Comparison of ENCODE assay signal across 18 cellular contexts in the genomic region with DNA sequence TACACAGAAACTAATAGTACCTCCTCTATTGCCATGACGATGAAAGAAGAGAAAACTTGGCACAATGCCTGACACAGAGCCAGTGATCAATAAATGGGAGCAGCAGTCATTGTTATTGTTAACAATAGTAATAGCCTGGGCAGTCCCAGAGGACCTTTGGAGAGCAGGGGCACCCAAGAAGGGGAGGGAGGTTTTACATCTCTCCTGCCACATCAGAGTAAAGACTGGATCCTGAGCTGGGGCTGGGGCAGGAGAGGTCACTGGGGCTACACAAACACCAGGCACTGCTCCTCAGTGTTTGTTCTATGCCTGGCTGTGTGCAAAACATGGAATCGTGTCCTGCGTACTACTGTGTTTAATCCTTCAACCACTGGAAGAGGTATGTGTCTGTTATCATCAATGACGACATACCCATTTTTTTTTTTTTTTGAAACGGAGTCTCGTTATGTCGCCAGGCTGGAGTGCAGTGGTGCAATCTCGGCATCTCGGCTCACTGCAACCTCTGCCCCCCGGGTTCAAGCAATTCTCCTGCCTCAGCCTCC. TPM values are rescaled to one million over a fixed set of nuclear protein-coding genes. Genes with fewer than 3 reads are reported as not detected.
DNase-seq lines count a peak whose midpoint lies in the region; ATAC-seq, FAIRE-seq and TF ChIP-seq lines count a peak whose summit lies in the region.
"Had no signal": no experiment of that assay in that cellular context is flagged by ENCODE, and none has a peak within 500 bp of the region (broad histone marks: within the 10 kb centered on the region; RNA-seq: fewer than 3 reads in every experiment).

No MANE protein-coding gene starts in this region.

- peak overlapping the region; percentile 45; the same call in 1 of the 2 replicates for H3K27ac ChIP-seq in BLaER1
- H3K27ac ChIP-seq in mesenchymal stem cell (ENCODE audit: low read length, poor library complexity, severe bottlenecking), result no peak overlapping the region
- H3K27ac ChIP-seq: left ventricle myocardium inferior, testis had no signal

- H3K36me3 ChIP-seq in BLaER1, result no peaks in the 10 kb centered on the region
- H3K36me3 ChIP-seq in mesenchymal stem cell (ENCODE audit: control insufficient read depth in 1 of 2, insufficient read depth in 2 of 2, low read depth in 1 of 2, low read length in 2 of 2), result no peaks in the 10 kb centered on the region
- H3K36me3 ChIP-seq: left ventricle myocardium inferior had no signal

- H3K23ac ChIP-seq in mesenchymal stem cell (ENCODE audit: low read length in 2 of 2), result no peak overlapping the region

- H2BK12ac ChIP-seq in mesenchymal stem cell (ENCODE audit: low read length in 2 of 2), result peak overlapping the region; percentile 11 to 32

- WGBS in mesenchymal stem cell, result 86% methylated on average over 10 of the region's 10 CpGs

- H4K8ac ChIP-seq in mesenchymal stem cell (ENCODE audit: low read length), result no peak overlapping the region

- no peaks in the 10 kb centered on the region for H4K20me1 ChIP-seq in BLaER1

- no peak overlapping the region for H4K91ac ChIP-seq in mesenchymal stem cell (ENCODE audit: low read length)

- H3K27me3 ChIP-seq in BLaER1 (no peaks in the 10 kb centered on the region), mesenchymal stem cell (ENCODE audit: control insufficient read depth in 1 of 2, insufficient read depth in 1 of 2, low read length in 2 of 2) (no peaks in the 10 kb centered on the region)
- H3K27me3 ChIP-seq: testis had no signal

- TF ChIP-seq CTCF in WTC11 (IDR thresholded peaks at IDR 0.05), result no peak

- H3K9ac ChIP-seq in BLaER1 (0 out of 2 replicates have a peak overlapping the region, but pooled peaks have one; percentile 18), mesenchymal stem cell (ENCODE audit: low read length) (no peak overlapping the region)

- H3K18ac ChIP-seq in mesenchymal stem cell (ENCODE audit: low read depth in 1 of 2, low read length in 2 of 2), result no peak overlapping the region

- POLR2A ChIA-PET in WTC11 (lab: Charles Lee), result no interaction called here

- H3K27ac Mint-ChIP-seq in WTC11, result no peak overlapping the region
- H3K27ac Mint-ChIP-seq: activated B cell treated with CpG ODN at 0.5 μM for 24 hours; activated CD8-positive, alpha-beta memory T cell treated with anti-CD3 and anti-CD28 coated beads, Interleukin-2, amount 10 ng/mL, durations not matched to agents 7 days and 5 days; naive thymus-derived CD4-positive, alpha-beta T cell had no signal

- H3K36me3 Mint-ChIP-seq in WTC11, result no peaks in the 10 kb centered on the region
- H3K36me3 Mint-ChIP-seq: activated CD8-positive, alpha-beta memory T cell treated with anti-CD3 and anti-CD28 coated beads, Interleukin-2, amount 10 ng/mL, durations not matched to agents 7 days and 5 days; brain; naive thymus-derived CD4-positive, alpha-beta T cell had no signal

- H3K4me3 Mint-ChIP-seq in WTC11, result no peak overlapping the region
- H3K4me3 Mint-ChIP-seq: activated B cell treated with CpG ODN at 0.5 μM for 24 hours; activated CD8-positive, alpha-beta memory T cell treated with anti-CD3 and anti-CD28 coated beads, Interleukin-2, amount 10 ng/mL, durations not matched to agents 7 days and 5 days; brain; naive thymus-derived CD4-positive, alpha-beta T cell had no signal

- CTCF ChIA-PET in WTC11 (lab: Charles Lee), result interaction anchor here (0.6 to 1.4 kb wide), 3 partner anchors 26 to 100 kb away, joined by 3 read pairs; no protein-coding TSS in a partner anchor

- H3K9me3 ChIP-seq in BLaER1, result no peaks in the 10 kb centered on the region
- H3K9me3 ChIP-seq in mesenchymal stem cell (ENCODE audit: control insufficient read depth, low read length), result no peaks in the 10 kb centered on the region
- H3K9me3 ChIP-seq: left ventricle myocardium inferior, testis had no signal

- H3K4me1 ChIP-seq in BLaER1 (peaks cover 17% of the 10 kb centered on the region), mesenchymal stem cell (ENCODE audit: control insufficient read depth, insufficient read depth, low read depth, low read length) (peaks cover 2% of the 10 kb centered on the region)
- H3K4me1 ChIP-seq: left ventricle myocardium inferior, testis had no signal

- ATAC-seq in HG03159 (IDR thresholded peaks at IDR 0.05; ENCODE audit: unreplicated experiment) (no peak), GM21723 (IDR thresholded peaks at IDR 0.05; ENCODE audit: unreplicated experiment) (no peak), WTC11 (no peak)
- ATAC-seq: activated CD8-positive, alpha-beta memory T cell treated with anti-CD3 and anti-CD28 coated beads, Interleukin-2, amount 10 ng/mL, durations not matched to agents 7 days and 5 days; naive thymus-derived CD4-positive, alpha-beta T cell had no signal

- peak overlapping the region; percentile 67 for H3K4me2 ChIP-seq in BLaER1
- H3K4me2 ChIP-seq in mesenchymal stem cell (ENCODE audit: low read length, poor library complexity, severe bottlenecking), result no peak overlapping the region

- peaks cover 4% of the 10 kb centered on the region for H3K9me3 Mint-ChIP-seq in WTC11
- H3K9me3 Mint-ChIP-seq: activated B cell treated with CpG ODN at 0.5 μM for 24 hours; brain; naive thymus-derived CD4-positive, alpha-beta T cell had no signal

- H3K79me1 ChIP-seq in mesenchymal stem cell (replicated peaks; ENCODE audit: low read length, poor library complexity, severe bottlenecking), result no peaks in the 10 kb centered on the region

- H2BK15ac ChIP-seq in mesenchymal stem cell (ENCODE audit: low read depth, poor library complexity, severe bottlenecking), result no peak overlapping the region

- H3K4me3 ChIP-seq in BLaER1, result no peak overlapping the region
- no peak overlapping the region for H3K4me3 ChIP-seq in mesenchymal stem cell (ENCODE audit: insufficient read depth in 1 of 2, low read depth in 1 of 2, low read length in 2 of 2)
- H3K4me3 ChIP-seq: left ventricle myocardium inferior, testis had no signal

- no peak overlapping the region for H2AFZ ChIP-seq in mesenchymal stem cell (ENCODE audit: low read depth, low read length)

- FAIRE-seq in frontal cortex (lab: Jason Lieb, UNC), result no peak

- H3K14ac ChIP-seq in mesenchymal stem cell (ENCODE audit: low read length in 2 of 2), result no peak overlapping the region

- H2AK5ac ChIP-seq in mesenchymal stem cell (ENCODE audit: low read length, severe bottlenecking), result no peak overlapping the region

- H3K4me1 Mint-ChIP-seq in WTC11, result peaks cover 23% of the 10 kb centered on the region
- H3K4me1 Mint-ChIP-seq: activated B cell treated with CpG ODN at 0.5 μM for 24 hours; activated CD8-positive, alpha-beta memory T cell treated with anti-CD3 and anti-CD28 coated beads, Interleukin-2, amount 10 ng/mL, durations not matched to agents 7 days and 5 days had no signal

- DNase-seq in HT-29 (ENCODE audit: low spot score) (peak; percentile 72), NCI-H748 treated with DMSO at 0.1 percent for 48 hours (lab: John Stamatoyannopoulos, UW) (peak; percentile 83), mesenchymal stem cell (peak; percentile 42), WTC11 (ENCODE audit: low spot score) (no peak), frontal cortex (ENCODE audit: low spot score in 2 of 2) (no peak)
- DNase-seq: activated B cell treated with CpG ODN at 0.5 μM for 24 hours; activated CD8-positive, alpha-beta memory T cell treated with anti-CD3 and anti-CD28 coated beads, Interleukin-2, amount 10 ng/mL, durations not matched to agents 7 days and 5 days; activated naive CD4-positive, alpha-beta T cell; left ventricle myocardium inferior; naive thymus-derived CD4-positive, alpha-beta T cell; NCI-H524 treated with DMSO at 0.1 percent for 48 hours; stimulated activated CD4-positive, alpha-beta T cell treated with anti-CD3 and anti-CD28 coated beads, Interleukin-1b, Interleukin-23, amount 100 ng/mL, for 48 hours; testis had no signal

- H2BK5ac ChIP-seq in mesenchymal stem cell (ENCODE audit: low read depth, low read length, poor library complexity, severe bottlenecking), result no peak overlapping the region

- H3K4ac ChIP-seq in mesenchymal stem cell (ENCODE audit: low read depth in 1 of 2, low read length in 2 of 2), result no peak overlapping the region

- no peak overlapping the region for H2BK120ac ChIP-seq in mesenchymal stem cell (ENCODE audit: low read depth, low read length)

- peaks cover 2% of the 10 kb centered on the region; the same call in 1 of the 2 replicates for H3K27me3 Mint-ChIP-seq in WTC11 (ENCODE audit: low read depth)

TF ChIP-seq in WTC11, 78 proteins besides CTCF, POLR2A, EP300 and RAD21 (continues in another document):
- TF ChIP-seq EMX1 (CRISPR knock-in tag; IDR thresholded peaks at IDR 0.05) (no peak), RORB (CRISPR knock-in tag; IDR thresholded peaks at IDR 0.05) (no peak), JUN (CRISPR knock-in tag; IDR thresholded peaks at IDR 0.05) (no peak), SP1 (CRISPR knock-in tag; conservative IDR thresholded peaks at IDR 0.05) (no peak), KAT7 (CRISPR knock-in tag; IDR thresholded peaks at IDR 0.05; ENCODE audit: borderline replicate concordance) (no peak), ZNF219 (CRISPR knock-in tag; IDR thresholded peaks at IDR 0.05; ENCODE audit: borderline replicate concordance) (no peak), OVOL2 (CRISPR knock-in tag; IDR thresholded peaks at IDR 0.05; ENCODE audit: borderline replicate concordance) (no peak)
- TF ChIP-seq, protein P1, sequence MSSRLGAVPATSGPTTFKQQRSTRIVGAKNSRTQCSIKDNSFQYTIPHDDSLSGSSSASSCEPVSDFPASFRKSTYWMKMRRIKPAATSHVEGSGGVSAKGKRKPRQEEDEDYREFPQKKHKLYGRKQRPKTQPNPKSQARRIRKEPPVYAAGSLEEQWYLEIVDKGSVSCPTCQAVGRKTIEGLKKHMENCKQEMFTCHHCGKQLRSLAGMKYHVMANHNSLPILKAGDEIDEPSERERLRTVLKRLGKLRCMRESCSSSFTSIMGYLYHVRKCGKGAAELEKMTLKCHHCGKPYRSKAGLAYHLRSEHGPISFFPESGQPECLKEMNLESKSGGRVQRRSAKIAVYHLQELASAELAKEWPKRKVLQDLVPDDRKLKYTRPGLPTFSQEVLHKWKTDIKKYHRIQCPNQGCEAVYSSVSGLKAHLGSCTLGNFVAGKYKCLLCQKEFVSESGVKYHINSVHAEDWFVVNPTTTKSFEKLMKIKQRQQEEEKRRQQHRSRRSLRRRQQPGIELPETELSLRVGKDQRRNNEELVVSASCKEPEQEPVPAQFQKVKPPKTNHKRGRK (CRISPR knock-in tag; IDR thresholded peaks at IDR 0.05; ENCODE audit: borderline replicate concordance), result no peak

RNA-seq across cellular contexts. Expression of gene CREB3L1, which starts 25.0 kb away (rescaled TPM):
- 50.1 and 64.2 TPM in 2 replicates for total RNA-seq in HT-29 (2014; rRNA removed; shearing (Covaris generic))
- polyA plus RNA-seq in mesenchymal stem cell (2013, experiment 1 of 2), result 223 TPM
- 217 TPM for polyA plus RNA-seq in mesenchymal stem cell (2013, experiment 2 of 2)
- total RNA-seq in WTC11 (2021) (10.9 to 12.6 TPM (median 11.4 TPM) in 3 replicates), frontal cortex (0.41 TPM)
- total RNA-seq: activated B cell treated with CpG ODN at 0.5 μM for 24 hours; activated CD8-positive, alpha-beta memory T cell treated with anti-CD3 and anti-CD28 coated beads, Interleukin-2, amount 10 ng/mL, durations not matched to agents 7 days and 5 days; naive thymus-derived CD4-positive, alpha-beta T cell; T-helper 1 cell treated with Interleukin-12 subunit alpha and Interleukin-12 subunit beta and Interleukin-4 antibody, amounts not matched to agents 30 ng/mL and 1 ng/mL, for 36 hours had no signal
- polyA plus RNA-seq: naive thymus-derived CD4-positive, alpha-beta T cell had no signal

Comparison
In these comparisons a context has a peak if more than half of its experiments do, and no peak if none do; other contexts are left out.
1. DNase-seq: peak in HT-29 (single experiment), NCI-H748 treated with DMSO at 0.1 percent for 48 hours (single experiment) and mesenchymal stem cell (single experiment); none in WTC11 (single experiment) and frontal cortex (0 of 2).